1 cellular context compared by ENCODE assay signal in genomic region chr1:43270421-43271095, GRCh38.
TF ChIP-seq lines count a peak whose summit lies in the region.

No MANE protein-coding gene starts in this region.

TF ChIP-seq in GM12878, 131 proteins besides CTCF, POLR2A, EP300 and RAD21 (continued from another document):
- TF ChIP-seq MYB (IDR thresholded peaks at IDR 0.05; ENCODE audit: borderline replicate concordance, low read depth, low read length) (no peak), WRNIP1 (IDR thresholded peaks at IDR 0.05; ENCODE audit: borderline replicate concordance, low read depth, low read length) (no peak), PML (IDR thresholded peaks at IDR 0.05; ENCODE audit: low read length) (no peak), IKZF1 (conservative IDR thresholded peaks at IDR 0.05) (no peak), DPF2 (IDR thresholded peaks at IDR 0.05) (no peak), YBX1 (IDR thresholded peaks at IDR 0.05) (no peak), ZNF622 (IDR thresholded peaks at IDR 0.05) (no peak)
